17 cellular contexts compared by ENCODE assay signal in genomic region chr1:209484429-209484828, GRCh38.
A peak's percentile ranks its signal among the peaks of the same experiment; 100 is the strongest.
DNase-seq lines count a peak whose midpoint lies in the region; ATAC-seq lines count a peak whose summit lies in the region.
"Had no signal": no experiment of that assay in that cellular context is flagged by ENCODE, and none has a peak within 500 bp of the region (broad histone marks: within the 10 kb centered on the region; RNA-seq: fewer than 3 reads in every experiment).

No MANE protein-coding gene starts in this region.

- no peak overlapping the region for H3K4me3 ChIP-seq in mesendoderm (ENCODE audit: low read length)
- H3K4me3 ChIP-seq: BLaER1 had no signal

- H2BK120ac ChIP-seq in mesendoderm (ENCODE audit: low read depth, low read length): no peak overlapping the region

- no peaks in the 10 kb centered on the region for H3K79me1 ChIP-seq in mesendoderm (ENCODE audit: low read length)

- no peaks in the 10 kb centered on the region for H3K27me3 ChIP-seq in mesendoderm (ENCODE audit: insufficient read depth, low read length, poor library complexity)
- H3K27me3 ChIP-seq: BLaER1 had no signal

- no peak overlapping the region for H3K27ac ChIP-seq in mesendoderm (ENCODE audit: low read depth, low read length)
- H3K27ac ChIP-seq: BLaER1 had no signal

- no peak overlapping the region for H2BK15ac ChIP-seq in mesendoderm (replicated peaks; ENCODE audit: low read depth)

- peaks cover 7% of the 10 kb centered on the region for H3K4me1 ChIP-seq in mesendoderm (ENCODE audit: control insufficient read depth, low read depth, low read length)
- H3K4me1 ChIP-seq: BLaER1 had no signal

- H3K4me2 ChIP-seq in mesendoderm (ENCODE audit: low read length): no peak overlapping the region
- H3K4me2 ChIP-seq: BLaER1 had no signal

- H3K9ac ChIP-seq in mesendoderm (ENCODE audit: low read length): no peak overlapping the region
- H3K9ac ChIP-seq: BLaER1 had no signal

- no peak overlapping the region for H3K23ac ChIP-seq in mesendoderm (ENCODE audit: low read length)

- H3K79me2 ChIP-seq in mesendoderm (ENCODE audit: control insufficient read depth, insufficient read depth, low read length): no peaks in the 10 kb centered on the region

- no peak overlapping the region for H4K8ac ChIP-seq in mesendoderm (ENCODE audit: low read depth, low read length)

- H3K56ac ChIP-seq in mesendoderm (ENCODE audit: low read length): peak overlapping the region; percentile 10

- ATAC-seq in GM18868 (IDR thresholded peaks at IDR 0.05; ENCODE audit: unreplicated experiment) (no peak), HG03354 (IDR thresholded peaks at IDR 0.05; ENCODE audit: poor library complexity, severe bottlenecking, unreplicated experiment) (no peak)
- ATAC-seq: Panc1, Right ventricle myocardium inferior, T-cell had no signal

- no peak overlapping the region for H2BK5ac ChIP-seq in mesendoderm (ENCODE audit: low read length)

- H3K36me3 ChIP-seq in mesendoderm (ENCODE audit: control insufficient read depth, insufficient read depth, low read length): no peaks in the 10 kb centered on the region
- H3K36me3 ChIP-seq: BLaER1 had no signal

- H3K4ac ChIP-seq in mesendoderm (ENCODE audit: low read depth, low read length): no peak overlapping the region

- no peak overlapping the region for H2AK5ac ChIP-seq in mesendoderm (ENCODE audit: low read length)

- H4K5ac ChIP-seq in mesendoderm (ENCODE audit: low read length): no peak overlapping the region

- DNase-seq in NCI-H2107 treated with DMSO at 0.1 percent for 48 hours (lab: John Stamatoyannopoulos, UW; ENCODE audit: unreplicated experiment) (peak; percentile 31), NCI-H2107 (lab: John Stamatoyannopoulos, UW) (no peak), NCI-H146 treated with DMSO at 0.1 percent for 48 hours (lab: John Stamatoyannopoulos, UW; ENCODE audit: unreplicated experiment) (peak; percentile 27), NCI-H748 (lab: John Stamatoyannopoulos, UW; ENCODE audit: unreplicated experiment) (peak; percentile 79), mesendoderm (peak; percentile 22), amniotic stem cell (lab: John Stamatoyannopoulos, UW) (no peak)
- DNase-seq: CD8-positive, alpha-beta memory T cell; KG1; NCI-H187 treated with DMSO at 0.1 percent for 48 hours; NCI-H2227 treated with DMSO at 0.1 percent for 48 hours; NCI-H82; T-cell had no signal

- H3K18ac ChIP-seq in mesendoderm (ENCODE audit: low read length): no peak overlapping the region

Comparison
In these comparisons a context has a peak if more than half of its experiments do, and no peak if none do; other contexts are left out.
1. DNase-seq: peak in NCI-H2107 treated with DMSO at 0.1 percent for 48 hours (single experiment), NCI-H146 treated with DMSO at 0.1 percent for 48 hours (single experiment), NCI-H748 (single experiment) and mesendoderm (single experiment); none in NCI-H2107 (single experiment) and amniotic stem cell (single experiment).